ENCODE assay signal across 36 cellular contexts in genomic region chr4:163901305-163901704, GRCh38.
"Had no signal": no experiment of that assay in that cellular context is flagged by ENCODE, and none has a peak within 500 bp of the region (broad histone marks: within the 10 kb centered on the region; RNA-seq: fewer than 3 reads in every experiment).

No MANE protein-coding gene starts in this region.

- H3K36me3 Mint-ChIP-seq: activated naive CD4-positive, alpha-beta T cell treated with anti-CD3 and anti-CD28 coated beads, Interleukin-2, amount 50 U/mL, for 24 hours; activated naive CD8-positive, alpha-beta T cell treated with anti-CD3 and anti-CD28 coated beads, Interleukin-2, amount 10 ng/mL, durations not matched to agents 7 days and 5 days had no signal

- H3K4me3 Mint-ChIP-seq: activated CD4-positive, alpha-beta T cell treated with anti-CD3 and anti-CD28 coated beads, Interleukin-2, amount 10 ng/mL, durations not matched to agents 24 days and 14 days; activated CD8-positive, alpha-beta T cell treated with anti-CD3 and anti-CD28 coated beads for 36 hours; activated naive CD4-positive, alpha-beta T cell treated with anti-CD3 and anti-CD28 coated beads, Interleukin-2, amount 50 U/mL, for 24 hours; activated naive CD8-positive, alpha-beta T cell treated with anti-CD3 and anti-CD28 coated beads, Interleukin-2, amount 10 ng/mL, durations not matched to agents 7 days and 5 days; activated T-cell treated with anti-CD3 and anti-CD28 coated beads, Interleukin-2, amount 50 U/mL, for 72 hours; central memory CD8-positive, alpha-beta T cell had no signal

- H3K4me2 ChIP-seq: KMS-11, PC-9 had no signal

- H3K27me3 Mint-ChIP-seq: activated CD4-positive, alpha-beta T cell treated with anti-CD3 and anti-CD28 coated beads, Interleukin-2, amount 10 ng/mL, durations not matched to agents 24 days and 14 days; activated CD8-positive, alpha-beta T cell treated with anti-CD3 and anti-CD28 coated beads for 36 hours; activated naive CD4-positive, alpha-beta T cell treated with anti-CD3 and anti-CD28 coated beads, Interleukin-2, amount 50 U/mL, for 24 hours; activated naive CD8-positive, alpha-beta T cell treated with anti-CD3 and anti-CD28 coated beads, Interleukin-2, amount 10 ng/mL, durations not matched to agents 7 days and 5 days; central memory CD8-positive, alpha-beta T cell had no signal

- ATAC-seq: activated CD8-positive, alpha-beta T cell treated with anti-CD3 and anti-CD28 coated beads for 36 hours; activated T-cell treated with anti-CD3 and anti-CD28 coated beads, Interleukin-2, amount 50 U/mL, for 72 hours; Right ventricle myocardium inferior had no signal

- H3K4me1 ChIP-seq: ascending aorta had no signal

- H3K36me3 ChIP-seq: ascending aorta, cardiac muscle cell had no signal

- H3K27me3 ChIP-seq: ascending aorta, cardiac muscle cell had no signal

- H3K27ac ChIP-seq: ascending aorta, cardiac muscle cell, KMS-11, PC-9, RWPE1, VCaP had no signal

- H3K27ac Mint-ChIP-seq: activated CD4-positive, alpha-beta T cell treated with anti-CD3 and anti-CD28 coated beads, Interleukin-2, amount 10 ng/mL, durations not matched to agents 24 days and 14 days; activated CD8-positive, alpha-beta T cell treated with anti-CD3 and anti-CD28 coated beads for 36 hours; activated naive CD4-positive, alpha-beta T cell treated with anti-CD3 and anti-CD28 coated beads, Interleukin-2, amount 50 U/mL, for 24 hours; activated naive CD8-positive, alpha-beta T cell treated with anti-CD3 and anti-CD28 coated beads, Interleukin-2, amount 10 ng/mL, durations not matched to agents 7 days and 5 days; activated T-cell treated with anti-CD3 and anti-CD28 coated beads, Interleukin-2, amount 50 U/mL, for 72 hours; activated T-helper 2 cell treated with anti-CD3 and anti-CD28 coated beads, Interferon-gamma antibody, Interleukin-2, Interleukin-4, amounts not matched to agents 10 μg/mL and 5 μg/mL and 100 μg/mL, durations not matched to agents 14 hours and 24 hours and 36 hours had no signal

- H3K9me3 Mint-ChIP-seq: activated CD4-positive, alpha-beta T cell treated with anti-CD3 and anti-CD28 coated beads, Interleukin-2, amount 10 ng/mL, durations not matched to agents 24 days and 14 days; activated CD8-positive, alpha-beta T cell treated with anti-CD3 and anti-CD28 coated beads for 36 hours; activated naive CD8-positive, alpha-beta T cell treated with anti-CD3 and anti-CD28 coated beads, Interleukin-2, amount 10 ng/mL, durations not matched to agents 7 days and 5 days had no signal

- H3K4me3 ChIP-seq: ascending aorta, cardiac muscle cell, PC-9 had no signal

- H2AFZ ChIP-seq: PC-9 had no signal

- H3K9ac ChIP-seq: KMS-11 had no signal

- DNase-seq: activated CD4-positive, alpha-beta T cell treated with anti-CD3 and anti-CD28 coated beads for 1 hour; activated CD4-positive, alpha-beta T cell treated with anti-CD3 and anti-CD28 coated beads, Interleukin-2, amount 10 ng/mL, durations not matched to agents 24 days and 14 days; activated CD4-positive, alpha-beta T cell treated with anti-CD3 and anti-CD28 coated beads, Interleukin-2, amount 50 U/mL, for 4 hours; activated CD4-positive, CD25-positive, alpha-beta regulatory T cell; activated CD8-positive, alpha-beta T cell treated with anti-CD3 and anti-CD28 coated beads for 36 hours; activated gamma-delta T cell; activated naive CD4-positive, alpha-beta T cell treated with Interleukin-2 at 50 U/mL for 16 hours; activated naive CD8-positive, alpha-beta T cell treated with anti-CD3 and anti-CD28 coated beads, Interleukin-2, amount 10 ng/mL, durations not matched to agents 7 days and 5 days; activated T-cell treated with anti-CD3 and anti-CD28 coated beads, Interleukin-2, amount 50 U/mL, for 1 hour; activated T-cell treated with anti-CD3 and anti-CD28 coated beads, Interleukin-2, amount 50 U/mL, for 72 hours; amygdala; NCI-H1105; NCI-H1417 treated with DMSO at 0.1 percent for 48 hours; NCI-H187 treated with DMSO at 0.1 percent for 48 hours; NCI-H2081; NCI-H226; NCI-H446 treated with DMSO at 0.1 percent for 48 hours; NCI-H524; NCI-H69; NCI-H82; NK-92 treated with Interleukin-12 subunit alpha and Interleukin-12 subunit beta, amount 100 ng/mL, for 24 hours; PC-9; SIG-M5; SW 1271; T-helper 1 cell; T-helper 2 cell; T-helper 9 cell had no signal

- H3K4me1 Mint-ChIP-seq: activated CD4-positive, alpha-beta T cell treated with anti-CD3 and anti-CD28 coated beads, Interleukin-2, amount 10 ng/mL, durations not matched to agents 24 days and 14 days; activated naive CD8-positive, alpha-beta T cell treated with anti-CD3 and anti-CD28 coated beads, Interleukin-2, amount 10 ng/mL, durations not matched to agents 7 days and 5 days; central memory CD8-positive, alpha-beta T cell had no signal
